Comparison of ENCODE assay signal across 11 cellular contexts in genomic region chr1:198734323-198735008, GRCh38.
A peak's percentile ranks its signal among the peaks of the same experiment; 100 is the strongest.
DNase-seq lines count a peak whose midpoint lies in the region; ATAC-seq and TF ChIP-seq lines count a peak whose summit lies in the region.
"Had no signal": no experiment of that assay in that cellular context is flagged by ENCODE, and none has a peak within 500 bp of the region (broad histone marks: within the 10 kb centered on the region; RNA-seq: fewer than 3 reads in every experiment).

No MANE protein-coding gene starts in this region.

- H3K4me1 Mint-ChIP-seq in activated CD4-positive, alpha-beta memory T cell treated with anti-CD3 and anti-CD28 coated beads, Interleukin-2, amount 10 ng/mL, durations not matched to agents 7 days and 5 days = peaks cover 63% of the 10 kb centered on the region

- ATAC-seq in GM19395 (IDR thresholded peaks at IDR 0.05; ENCODE audit: unreplicated experiment) (peak; percentile 96), HG03064 (IDR thresholded peaks at IDR 0.05; ENCODE audit: low read depth, unreplicated experiment) (peak; percentile 95)
- ATAC-seq: heart right ventricle had no signal

- no peaks in the 10 kb centered on the region for H3K27me3 Mint-ChIP-seq in activated CD4-positive, alpha-beta memory T cell treated with anti-CD3 and anti-CD28 coated beads, Interleukin-2, amount 10 ng/mL, durations not matched to agents 7 days and 5 days
- H3K27me3 Mint-ChIP-seq: progenitor cell of endocrine pancreas had no signal

- DNase-seq in GM10248 (ENCODE audit: extremely low spot score) (peak; percentile 9), NCI-H2081 treated with DMSO at 0.1 percent for 48 hours (lab: John Stamatoyannopoulos, UW) (no peak), NCI-H1694 treated with DMSO at 0.1 percent for 48 hours (lab: John Stamatoyannopoulos, UW) (no peak), SK-N-DZ (ENCODE audit: low spot score) (no peak), A172 (ENCODE audit: low spot score) (no peak)
- DNase-seq in activated CD4-positive, alpha-beta memory T cell treated with anti-CD3 and anti-CD28 coated beads, Interleukin-2, amount 10 ng/mL, durations not matched to agents 7 days and 5 days = no peak
- DNase-seq: DND-41, heart right ventricle had no signal

- H3K27ac Mint-ChIP-seq in activated CD4-positive, alpha-beta memory T cell treated with anti-CD3 and anti-CD28 coated beads, Interleukin-2, amount 10 ng/mL, durations not matched to agents 7 days and 5 days = peak overlapping the region; percentile 59
- H3K27ac Mint-ChIP-seq: progenitor cell of endocrine pancreas had no signal

- POLR2A ChIA-PET in GM10248 (lab: Yijun Ruan, JAX) = no interaction called here
- POLR2A ChIA-PET in activated CD4-positive, alpha-beta memory T cell treated with anti-CD3 and anti-CD28 coated beads, Interleukin-2, amount 10 ng/mL, durations not matched to agents 7 days and 5 days (lab: Charles Lee) = no interaction called here

- H3K36me3 Mint-ChIP-seq in activated CD4-positive, alpha-beta memory T cell treated with anti-CD3 and anti-CD28 coated beads, Interleukin-2, amount 10 ng/mL, durations not matched to agents 7 days and 5 days (ENCODE audit: low read depth) = peaks cover 82% of the 10 kb centered on the region

- H3K4me3 Mint-ChIP-seq in activated CD4-positive, alpha-beta memory T cell treated with anti-CD3 and anti-CD28 coated beads, Interleukin-2, amount 10 ng/mL, durations not matched to agents 7 days and 5 days = no peak overlapping the region

- CTCF ChIA-PET in GM10248 (lab: Yijun Ruan, JAX) = interaction anchor here (1.5 kb wide), 1 partner anchor 10 kb away, joined by 4 read pairs; no protein-coding TSS in a partner anchor
- CTCF ChIA-PET in activated CD4-positive, alpha-beta memory T cell treated with anti-CD3 and anti-CD28 coated beads, Interleukin-2, amount 10 ng/mL, durations not matched to agents 7 days and 5 days (lab: Charles Lee) = no interaction called here

- no peak for TF ChIP-seq CTCF in GM10248 (IDR thresholded peaks at IDR 0.05; ENCODE audit: control extremely low read depth, extremely low read depth, low read depth, missing control alignments)

- H3K9me3 Mint-ChIP-seq in activated CD4-positive, alpha-beta memory T cell treated with anti-CD3 and anti-CD28 coated beads, Interleukin-2, amount 10 ng/mL, durations not matched to agents 7 days and 5 days = peaks cover 11% of the 10 kb centered on the region
